1 cellular context compared by ENCODE assay signal in the genomic region with DNA sequence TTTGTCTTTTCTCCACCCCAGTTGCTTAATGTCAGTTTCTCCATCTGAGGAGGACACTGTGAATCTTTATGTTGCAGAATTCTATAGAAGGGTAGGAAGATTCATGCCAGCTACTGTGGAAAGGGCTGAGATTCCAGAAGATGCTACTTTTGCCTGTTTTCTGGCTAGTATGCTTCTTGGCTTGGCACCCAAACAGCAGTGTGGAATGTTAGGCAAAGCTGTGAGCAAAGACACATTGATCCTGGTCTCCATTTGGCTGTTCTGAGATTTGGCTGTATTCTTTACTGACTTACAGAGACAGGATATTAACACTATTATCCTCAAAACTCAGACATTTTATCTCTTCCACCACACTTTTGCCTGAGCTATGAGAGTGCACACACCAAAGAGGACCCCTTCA.
TF ChIP-seq lines count a peak whose summit lies in the region.

No MANE protein-coding gene starts in this region.

TF ChIP-seq in GM23338, 12 proteins besides CTCF, POLR2A, EP300 and RAD21 (continued from another document):
- TF ChIP-seq, protein P1, sequence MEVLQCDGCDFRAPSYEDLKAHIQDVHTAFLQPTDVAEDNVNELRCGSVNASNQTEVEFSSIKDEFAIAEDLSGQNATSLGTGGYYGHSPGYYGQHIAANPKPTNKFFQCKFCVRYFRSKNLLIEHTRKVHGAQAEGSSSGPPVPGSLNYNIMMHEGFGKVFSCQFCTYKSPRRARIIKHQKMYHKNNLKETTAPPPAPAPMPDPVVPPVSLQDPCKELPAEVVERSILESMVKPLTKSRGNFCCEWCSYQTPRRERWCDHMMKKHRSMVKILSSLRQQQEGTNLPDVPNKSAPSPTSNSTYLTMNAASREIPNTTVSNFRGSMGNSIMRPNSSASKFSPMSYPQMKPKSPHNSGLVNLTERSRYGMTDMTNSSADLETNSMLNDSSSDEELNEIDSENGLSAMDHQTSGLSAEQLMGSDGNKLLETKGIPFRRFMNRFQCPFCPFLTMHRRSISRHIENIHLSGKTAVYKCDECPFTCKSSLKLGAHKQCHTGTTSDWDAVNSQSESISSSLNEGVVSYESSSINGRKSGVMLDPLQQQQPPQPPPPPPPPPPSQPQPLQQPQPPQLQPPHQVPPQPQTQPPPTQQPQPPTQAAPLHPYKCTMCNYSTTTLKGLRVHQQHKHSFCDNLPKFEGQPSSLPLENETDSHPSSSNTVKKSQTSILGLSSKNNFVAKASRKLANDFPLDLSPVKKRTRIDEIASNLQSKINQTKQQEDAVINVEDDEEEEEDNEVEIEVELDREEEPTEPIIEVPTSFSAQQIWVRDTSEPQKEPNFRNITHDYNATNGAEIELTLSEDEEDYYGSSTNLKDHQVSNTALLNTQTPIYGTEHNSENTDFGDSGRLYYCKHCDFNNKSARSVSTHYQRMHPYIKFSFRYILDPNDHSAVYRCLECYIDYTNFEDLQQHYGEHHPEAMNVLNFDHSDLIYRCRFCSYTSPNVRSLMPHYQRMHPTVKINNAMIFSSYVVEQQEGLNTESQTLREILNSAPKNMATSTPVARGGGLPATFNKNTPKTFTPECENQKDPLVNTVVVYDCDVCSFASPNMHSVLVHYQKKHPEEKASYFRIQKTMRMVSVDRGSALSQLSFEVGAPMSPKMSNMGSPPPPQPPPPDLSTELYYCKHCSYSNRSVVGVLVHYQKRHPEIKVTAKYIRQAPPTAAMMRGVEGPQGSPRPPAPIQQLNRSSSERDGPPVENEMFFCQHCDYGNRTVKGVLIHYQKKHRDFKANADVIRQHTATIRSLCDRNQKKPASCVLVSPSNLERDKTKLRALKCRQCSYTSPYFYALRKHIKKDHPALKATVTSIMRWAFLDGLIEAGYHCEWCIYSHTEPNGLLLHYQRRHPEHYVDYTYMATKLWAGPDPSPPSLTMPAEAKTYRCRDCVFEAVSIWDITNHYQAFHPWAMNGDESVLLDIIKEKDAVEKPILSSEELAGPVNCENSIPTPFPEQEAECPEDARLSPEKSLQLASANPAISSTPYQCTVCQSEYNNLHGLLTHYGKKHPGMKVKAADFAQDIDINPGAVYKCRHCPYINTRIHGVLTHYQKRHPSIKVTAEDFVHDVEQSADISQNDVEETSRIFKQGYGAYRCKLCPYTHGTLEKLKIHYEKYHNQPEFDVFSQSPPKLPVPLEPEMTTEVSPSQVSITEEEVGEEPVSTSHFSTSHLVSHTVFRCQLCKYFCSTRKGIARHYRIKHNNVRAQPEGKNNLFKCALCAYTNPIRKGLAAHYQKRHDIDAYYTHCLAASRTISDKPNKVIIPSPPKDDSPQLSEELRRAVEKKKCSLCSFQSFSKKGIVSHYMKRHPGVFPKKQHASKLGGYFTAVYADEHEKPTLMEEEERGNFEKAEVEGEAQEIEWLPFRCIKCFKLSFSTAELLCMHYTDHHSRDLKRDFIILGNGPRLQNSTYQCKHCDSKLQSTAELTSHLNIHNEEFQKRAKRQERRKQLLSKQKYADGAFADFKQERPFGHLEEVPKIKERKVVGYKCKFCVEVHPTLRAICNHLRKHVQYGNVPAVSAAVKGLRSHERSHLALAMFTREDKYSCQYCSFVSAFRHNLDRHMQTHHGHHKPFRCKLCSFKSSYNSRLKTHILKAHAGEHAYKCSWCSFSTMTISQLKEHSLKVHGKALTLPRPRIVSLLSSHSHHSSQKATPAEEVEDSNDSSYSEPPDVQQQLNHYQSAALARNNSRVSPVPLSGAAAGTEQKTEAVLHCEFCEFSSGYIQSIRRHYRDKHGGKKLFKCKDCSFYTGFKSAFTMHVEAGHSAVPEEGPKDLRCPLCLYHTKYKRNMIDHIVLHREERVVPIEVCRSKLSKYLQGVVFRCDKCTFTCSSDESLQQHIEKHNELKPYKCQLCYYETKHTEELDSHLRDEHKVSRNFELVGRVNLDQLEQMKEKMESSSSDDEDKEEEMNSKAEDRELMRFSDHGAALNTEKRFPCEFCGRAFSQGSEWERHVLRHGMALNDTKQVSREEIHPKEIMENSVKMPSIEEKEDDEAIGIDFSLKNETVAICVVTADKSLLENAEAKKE (CRISPR knock-in tag; IDR thresholded peaks at IDR 0.05): no peak
- TF ChIP-seq ZNF114 (CRISPR knock-in tag; IDR thresholded peaks at IDR 0.05) (no peak), ZNF331 (CRISPR knock-in tag; IDR thresholded peaks at IDR 0.05; ENCODE audit: low read depth) (no peak), NANOG (IDR thresholded peaks at IDR 0.05; ENCODE audit: borderline replicate concordance) (no peak), EZH2phosphoT487 (IDR thresholded peaks at IDR 0.05; ENCODE audit: unreplicated experiment) (no peak), EZH2 (IDR thresholded peaks at IDR 0.05; ENCODE audit: low read depth, unreplicated experiment) (no peak)
